ENCODE assay signal across 19 cellular contexts in genomic region chr15:42836251-42836650, GRCh38.
DNase-seq lines count a peak whose midpoint lies in the region; ATAC-seq and TF ChIP-seq lines count a peak whose summit lies in the region.
"Had no signal": no experiment of that assay in that cellular context is flagged by ENCODE, and none has a peak within 500 bp of the region (broad histone marks: within the 10 kb centered on the region; RNA-seq: fewer than 3 reads in every experiment).

No MANE protein-coding gene starts in this region.

- no peak overlapping the region for H3K4me2 ChIP-seq in hepatocyte

- no peak overlapping the region for H3K27ac Mint-ChIP-seq in activated T-helper 2 cell treated with anti-CD3 and anti-CD28 coated beads, Interferon-gamma antibody, Interleukin-2, Interleukin-4, amounts not matched to agents 10 μg/mL and 5 μg/mL and 100 μg/mL, durations not matched to agents 14 hours and 24 hours and 36 hours
- H3K27ac Mint-ChIP-seq: CD8-positive, alpha-beta T cell had no signal

- peaks cover 22% of the 10 kb centered on the region for H3K4me1 ChIP-seq in RWPE2 (ENCODE audit: insufficient read depth, poor library complexity, severe bottlenecking)
- no peaks in the 10 kb centered on the region for H3K4me1 ChIP-seq in hepatocyte (ENCODE audit: insufficient read depth)

- no peaks in the 10 kb centered on the region for H3K9me3 Mint-ChIP-seq in activated T-helper 2 cell treated with anti-CD3 and anti-CD28 coated beads, Interferon-gamma antibody, Interleukin-2, Interleukin-4, amounts not matched to agents 10 μg/mL and 5 μg/mL and 100 μg/mL, durations not matched to agents 14 hours and 24 hours and 36 hours
- H3K9me3 Mint-ChIP-seq: CD8-positive, alpha-beta T cell had no signal

- H3K27me3 ChIP-seq in RWPE2 (ENCODE audit: insufficient read depth, poor library complexity, severe bottlenecking) (no peaks in the 10 kb centered on the region), hepatocyte (no peaks in the 10 kb centered on the region)

- WGBS in hepatocyte (ENCODE audit: low lambda C conversion rate, missing lambda C conversion rate), result 94% methylated on average over 1 of the region's 1 CpG

- H3K36me3 ChIP-seq in RWPE2 (ENCODE audit: low read depth) (peaks cover 45% of the 10 kb centered on the region), hepatocyte (replicated peaks; ENCODE audit: insufficient read depth, low read depth) (no peaks in the 10 kb centered on the region)

- H3K4me3 ChIP-seq in RWPE2 (ENCODE audit: severe bottlenecking), result no peak overlapping the region
- H3K4me3 ChIP-seq in fibroblast of pulmonary artery (replicated peaks; ENCODE audit: low read depth, low read length), result no peak overlapping the region
- no peak overlapping the region for H3K4me3 ChIP-seq in hepatocyte

- H3K27ac ChIP-seq in RWPE2 (ENCODE audit: poor library complexity, severe bottlenecking), result peak overlapping the region; percentile 4
- no peak overlapping the region for H3K27ac ChIP-seq in hepatocyte

- H3K36me3 Mint-ChIP-seq in activated T-helper 2 cell treated with anti-CD3 and anti-CD28 coated beads, Interferon-gamma antibody, Interleukin-2, Interleukin-4, amounts not matched to agents 10 μg/mL and 5 μg/mL and 100 μg/mL, durations not matched to agents 14 hours and 24 hours and 36 hours (ENCODE audit: low read depth), result peaks cover 3% of the 10 kb centered on the region

- ATAC-seq in RWPE2 (ENCODE audit: low read depth), result no peak
- ATAC-seq in HG03469 (IDR thresholded peaks at IDR 0.05; ENCODE audit: unreplicated experiment), result no peak
- ATAC-seq: CD8-positive, alpha-beta T cell had no signal

- H3K79me2 ChIP-seq in hepatocyte, result no peaks in the 10 kb centered on the region

- no peak for TF ChIP-seq CTCF in RWPE2 (IDR thresholded peaks at IDR 0.05; ENCODE audit: poor library complexity, severe bottlenecking)
- no peak for TF ChIP-seq CTCF in fibroblast of pulmonary artery (IDR thresholded peaks at IDR 0.05; ENCODE audit: low read length, missing control alignments)
- TF ChIP-seq CTCF in hepatocyte (IDR thresholded peaks at IDR 0.05; ENCODE audit: poor library complexity), result no peak

- no peak overlapping the region for H3K4me3 Mint-ChIP-seq in activated T-helper 2 cell treated with anti-CD3 and anti-CD28 coated beads, Interferon-gamma antibody, Interleukin-2, Interleukin-4, amounts not matched to agents 10 μg/mL and 5 μg/mL and 100 μg/mL, durations not matched to agents 14 hours and 24 hours and 36 hours (ENCODE audit: low read depth)
- H3K4me3 Mint-ChIP-seq: CD8-positive, alpha-beta T cell had no signal

- no peaks in the 10 kb centered on the region for H3K4me1 Mint-ChIP-seq in activated T-helper 2 cell treated with anti-CD3 and anti-CD28 coated beads, Interferon-gamma antibody, Interleukin-2, Interleukin-4, amounts not matched to agents 10 μg/mL and 5 μg/mL and 100 μg/mL, durations not matched to agents 14 hours and 24 hours and 36 hours (ENCODE audit: low read depth)

- DNase-seq in NCI-H2171 treated with DMSO at 0.1 percent for 48 hours (lab: John Stamatoyannopoulos, UW) (peak; percentile 48), NCI-H2171 (lab: John Stamatoyannopoulos, UW) (no peak), RWPE2 (ENCODE audit: low spot score) (no peak), fibroblast of pulmonary artery (ENCODE audit: low read depth) (peak; percentile 7), putamen (ENCODE audit: low spot score) (peak; percentile 0), hepatocyte (ENCODE audit: low spot score) (no peak)
- DNase-seq in activated T-helper 2 cell treated with anti-CD3 and anti-CD28 coated beads, Interferon-gamma antibody, Interleukin-2, Interleukin-4, amounts not matched to agents 10 μg/mL and 5 μg/mL and 100 μg/mL, durations not matched to agents 14 hours and 24 hours and 36 hours (ENCODE audit: low spot score), result no peak
- DNase-seq: 8988T; AML-193; C1 segment of cervical spinal cord; CD8-positive, alpha-beta T cell; DMS53; GF-D8; Karpas-422; NCI-H1417 treated with DMSO at 0.1 percent for 48 hours; NCI-H187 treated with DMSO at 0.1 percent for 48 hours; NCI-H524 treated with DMSO at 0.1 percent for 48 hours; Right ventricle myocardium superior had no signal

- no peaks in the 10 kb centered on the region for H3K9me2 ChIP-seq in hepatocyte (replicated peaks; ENCODE audit: insufficient read depth)

- H4K20me1 ChIP-seq in hepatocyte (ENCODE audit: insufficient read depth, poor library complexity, severe bottlenecking), result no peaks in the 10 kb centered on the region

- H2AFZ ChIP-seq in hepatocyte, result no peak overlapping the region

- no peaks in the 10 kb centered on the region for H3K27me3 Mint-ChIP-seq in activated T-helper 2 cell treated with anti-CD3 and anti-CD28 coated beads, Interferon-gamma antibody, Interleukin-2, Interleukin-4, amounts not matched to agents 10 μg/mL and 5 μg/mL and 100 μg/mL, durations not matched to agents 14 hours and 24 hours and 36 hours (ENCODE audit: low read depth)

- intact Hi-C loops in activated T-helper 2 cell treated with anti-CD3 and anti-CD28 coated beads, Interferon-gamma antibody, Interleukin-2, Interleukin-4, amounts not matched to agents 10 μg/mL and 5 μg/mL and 100 μg/mL, durations not matched to agents 14 hours and 24 hours and 36 hours (cut with micrococcal nuclease), result no loop called here

- H3K9me3 ChIP-seq in RWPE2 (ENCODE audit: severe bottlenecking), result no peaks in the 10 kb centered on the region
- no peaks in the 10 kb centered on the region for H3K9me3 ChIP-seq in hepatocyte (ENCODE audit: low read depth)

Comparison
In these comparisons a context has a peak if more than half of its experiments do, and no peak if none do; other contexts are left out.
1. DNase-seq: peak in NCI-H2171 treated with DMSO at 0.1 percent for 48 hours (single experiment), fibroblast of pulmonary artery (single experiment) and putamen (single experiment); none in NCI-H2171 (single experiment), RWPE2 (single experiment), activated T-helper 2 cell treated with anti-CD3 and anti-CD28 coated beads, Interferon-gamma antibody, Interleukin-2, Interleukin-4, amounts not matched to agents 10 μg/mL and 5 μg/mL and 100 μg/mL, durations not matched to agents 14 hours and 24 hours and 36 hours (single experiment) and hepatocyte (single experiment).